Comparison of ENCODE assay signal across 8 cellular contexts in genomic region chr9:127877566-127877998, GRCh38. TPM values are rescaled to one million over a fixed set of nuclear protein-coding genes. Genes with fewer than 3 reads are reported as not detected.
A peak's percentile ranks its signal among the peaks of the same experiment; 100 is the strongest.
DNase-seq lines count a peak whose midpoint lies in the region; ATAC-seq and TF ChIP-seq lines count a peak whose summit lies in the region.

Gene AK1, minus strand, starts transcription at chr9:127877675. Its CDS starts 3,058 bp downstream, at chr9:127874617.

- TF ChIP-seq CTCF in AG04450 (IDR thresholded peaks at IDR 0.05; ENCODE audit: low read depth, low read length), result no peak
- no peak for TF ChIP-seq CTCF in endothelial cell (IDR thresholded peaks at IDR 0.05; ENCODE audit: unreplicated experiment)

- CTCF ChIA-PET in AG04450 (lab: Charles Lee), result interaction anchor here (1.1 to 1.2 kb wide), 2 partner anchors 43 to 143 kb away, joined by 3 read pairs; partner anchors contain the start of gene TOR2A

- peak within 1 kb of the TSS; percentile 87 for H3K4me3 Mint-ChIP-seq in endothelial cell (ENCODE audit: unreplicated experiment)

- DNase-seq in AG04450 (ENCODE audit: low read depth, low spot score) (no peak), HK-2 (ENCODE audit: unreplicated experiment) (peak; percentile 73), SJSA1 (ENCODE audit: low read depth in 1 of 2, low spot score in 2 of 2) (peak; percentile 26 to 75), endothelial cell (ENCODE audit: low spot score) (peak; percentile 62), lung microvascular endothelial cell (ENCODE audit: low read depth in 2 of 2) (peak; percentile 63 to 71), superior temporal gyrus (ENCODE audit: extremely low spot score) (peak; percentile 87), cortex of kidney (lab: John Stamatoyannopoulos, UW) (no peak)

- H3K4me1 Mint-ChIP-seq in endothelial cell (ENCODE audit: unreplicated experiment), result peaks cover 22% of the 10 kb centered on the region

- peaks cover 15% of the 10 kb centered on the region for H3K4me1 ChIP-seq in SJSA1 (replicated peaks)

- H3K27me3 ChIP-seq in AG04450 (ENCODE audit: control insufficient read depth, insufficient read depth, low read length), result no peaks in the 10 kb centered on the region
- no peaks in the 10 kb centered on the region for H3K27me3 ChIP-seq in SJSA1 (replicated peaks)

- H3K36me3 Mint-ChIP-seq in endothelial cell (ENCODE audit: low read depth, unreplicated experiment), result peaks cover 3% of the 10 kb centered on the region

- POLR2A ChIA-PET in AG04450 (lab: Yijun Ruan, JAX), result interaction anchor here (1.3 kb wide), 1 partner anchor 20 kb away, joined by 4 read pairs; no protein-coding TSS in a partner anchor

- no peaks in the 10 kb centered on the region for H3K9me3 Mint-ChIP-seq in endothelial cell (ENCODE audit: unreplicated experiment)

- H3K9me3 ChIP-seq in AG04450 (ENCODE audit: control insufficient read depth, insufficient read depth, low read length) (no peaks in the 10 kb centered on the region; the same call in 1 of the 2 replicates), SJSA1 (replicated peaks) (no peaks in the 10 kb centered on the region)

- H3K27me3 Mint-ChIP-seq in endothelial cell (ENCODE audit: unreplicated experiment), result peaks cover 11% of the 10 kb centered on the region

- peak within 1 kb of the TSS; percentile 11 for H3K27ac ChIP-seq in AG04450 (ENCODE audit: low read depth, low read length)
- H3K27ac ChIP-seq in SJSA1, result peak within 1 kb of the TSS; percentile 26

- H3K27ac Mint-ChIP-seq in endothelial cell (ENCODE audit: unreplicated experiment), result peak within 1 kb of the TSS; percentile 66

- no peak for ATAC-seq in GM18861 (IDR thresholded peaks at IDR 0.05; ENCODE audit: unreplicated experiment)

- H3K4me3 ChIP-seq in AG04450 (ENCODE audit: low read depth, low read length) (peak within 1 kb of the TSS; percentile 70), SJSA1 (peak within 1 kb of the TSS; percentile 39)

- 0 out of 2 replicates have a peak, but pooled peaks cover 3% of the 10 kb centered on the region for H3K36me3 ChIP-seq in SJSA1

RNA-seq across cellular contexts. Expression of gene AK1, which starts in this region (rescaled TPM):
- polyA plus RNA-seq in AG04450 (2011; rRNA removed), result 75.9 and 93.9 TPM in 2 replicates
- 24.9 and 43.3 TPM in 2 replicates for polyA minus RNA-seq in AG04450 (2011; rRNA and poly(A)+ RNA removed)
- 32.6 and 32.7 TPM in 2 replicates for total RNA-seq in SJSA1 (2014; rRNA removed; shearing (Covaris generic))
- total RNA-seq in endothelial cell (ENCODE audit: unreplicated experiment), result 63.3 TPM
- total RNA-seq in lung microvascular endothelial cell, result 22.0 and 24.8 TPM in 2 replicates

Comparison
In these comparisons a context has a peak if more than half of its experiments do, and no peak if none do; other contexts are left out.
1. DNase-seq: peak in HK-2 (single experiment), SJSA1 (2 of 2), endothelial cell (single experiment), lung microvascular endothelial cell (2 of 2) and superior temporal gyrus (single experiment); none in AG04450 (single experiment) and cortex of kidney (single experiment).